In the genomic region with DNA sequence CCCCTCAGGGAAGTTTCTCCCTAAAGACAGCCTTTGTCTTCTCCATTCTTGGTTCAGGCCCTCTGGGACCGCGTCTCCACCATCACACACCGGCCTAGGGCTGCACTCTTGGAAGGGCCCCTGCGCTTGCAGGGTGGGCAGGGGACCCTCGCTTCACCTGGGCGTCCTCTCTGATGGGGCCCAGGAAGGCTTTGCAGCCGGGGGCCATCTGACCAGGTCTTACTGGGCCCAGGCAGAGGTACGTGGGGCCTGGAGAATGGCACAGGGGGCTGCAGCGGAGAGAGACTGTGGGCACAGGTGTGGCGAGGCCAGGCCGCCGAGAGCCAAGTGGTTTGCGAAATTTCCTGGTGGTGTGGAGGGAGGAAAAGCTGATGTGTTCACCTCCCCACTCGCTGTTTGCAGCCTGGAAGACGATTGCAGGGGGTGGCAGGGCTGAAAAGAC, we compare ENCODE assay signal across 8 cellular contexts. TPM values are rescaled to one million over a fixed set of nuclear protein-coding genes. Genes with fewer than 3 reads are reported as not detected.
DNase-seq lines count a peak whose midpoint lies in the region; ATAC-seq and TF ChIP-seq lines count a peak whose summit lies in the region.

No MANE protein-coding gene starts in this region.

- ATAC-seq in HG03565 (IDR thresholded peaks at IDR 0.05; ENCODE audit: unreplicated experiment), result no peak

- no peak overlapping the region for H2AFZ ChIP-seq in OCI-LY1 (ENCODE audit: low read length)
- no peak overlapping the region for H2AFZ ChIP-seq in fibroblast of lung (ENCODE audit: low read length)

- H3K27me3 ChIP-seq in OCI-LY1 (ENCODE audit: insufficient read depth, low read length), result no peaks in the 10 kb centered on the region
- peaks cover 2% of the 10 kb centered on the region for H3K27me3 ChIP-seq in fibroblast of lung (ENCODE audit: control insufficient read depth, insufficient read depth, low read length)
- no peaks in the 10 kb centered on the region for H3K27me3 ChIP-seq in rectal smooth muscle tissue (ENCODE audit: control insufficient read depth, insufficient read depth, low read length)

- no peaks in the 10 kb centered on the region for H3K79me2 ChIP-seq in OCI-LY1 (ENCODE audit: insufficient read depth, low read length)
- no peaks in the 10 kb centered on the region for H3K79me2 ChIP-seq in fibroblast of lung (ENCODE audit: control insufficient read depth, insufficient read depth, low read length)

- H3K27ac ChIP-seq in OCI-LY1 (ENCODE audit: low read depth, low read length, poor library complexity, severe bottlenecking), result peak overlapping the region; percentile 77
- no peak overlapping the region for H3K27ac ChIP-seq in fibroblast of lung (ENCODE audit: insufficient read depth, low read length)
- peak overlapping the region; percentile 76 for H3K27ac ChIP-seq in rectal smooth muscle tissue (ENCODE audit: low read depth, low read length)

- H3K36me3 ChIP-seq in OCI-LY1 (ENCODE audit: insufficient read depth, low read length), result peaks cover 69% of the 10 kb centered on the region
- no peaks in the 10 kb centered on the region for H3K36me3 ChIP-seq in fibroblast of lung (ENCODE audit: control insufficient read depth, insufficient read depth, low read length)
- H3K36me3 ChIP-seq in rectal smooth muscle tissue (ENCODE audit: control insufficient read depth, insufficient read depth, low read length), result no peaks in the 10 kb centered on the region

- H3K9ac ChIP-seq in OCI-LY1 (ENCODE audit: low read length) (peak overlapping the region; percentile 48; the same call in 1 of the 2 replicates), fibroblast of lung (ENCODE audit: insufficient read depth, low read length) (no peak overlapping the region), rectal smooth muscle tissue (ENCODE audit: low read length) (no peak overlapping the region)

- DNase-seq in fibroblast of lung (ENCODE audit: low read depth in 2 of 2) (no peak), UCSD-AML1 (lab: John Stamatoyannopoulos, UW; ENCODE audit: unreplicated experiment) (no peak), GOT3 (lab: John Stamatoyannopoulos, UW) (no peak)
- DNase-seq in activated CD8-positive, alpha-beta memory T cell treated with anti-CD3 and anti-CD28 coated beads for 24 hours, result no peak

- no peaks in the 10 kb centered on the region for H3K9me2 ChIP-seq in OCI-LY1 (ENCODE audit: low read depth, low read length)

- H3K4me2 ChIP-seq in OCI-LY1 (ENCODE audit: low read length), result peak overlapping the region; percentile 61
- peak overlapping the region; percentile 53 for H3K4me2 ChIP-seq in fibroblast of lung (ENCODE audit: extremely low read depth, insufficient read depth, low read length)

- peaks cover 59% of the 10 kb centered on the region for H3K4me1 ChIP-seq in OCI-LY1 (ENCODE audit: insufficient read depth, low read length, severe bottlenecking)
- no peaks in the 10 kb centered on the region for H3K4me1 ChIP-seq in fibroblast of lung (ENCODE audit: control insufficient read depth, extremely low read depth, insufficient read depth, low read length)
- H3K4me1 ChIP-seq in rectal smooth muscle tissue (ENCODE audit: control insufficient read depth, insufficient read depth, low read length), result peaks cover 12% of the 10 kb centered on the region

- H3K9me3 ChIP-seq in OCI-LY1 (ENCODE audit: low read length) (no peaks in the 10 kb centered on the region), fibroblast of lung (ENCODE audit: control insufficient read depth, insufficient read depth, low read depth, low read length) (no peaks in the 10 kb centered on the region)

- H3F3A ChIP-seq in OCI-LY1 (ENCODE audit: insufficient read depth, low read length), result no peaks in the 10 kb centered on the region

- TF ChIP-seq CTCF in OCI-LY1 (IDR thresholded peaks at IDR 0.05; ENCODE audit: low read length) (no peak), fibroblast of lung (conservative IDR thresholded peaks at IDR 0.05 in 1 of 2, IDR thresholded peaks at IDR 0.05 in 1 of 2; ENCODE audit: low read depth in 1 of 2, low read length in 2 of 2) (no peak)

- H4K20me1 ChIP-seq in OCI-LY1 (ENCODE audit: insufficient read depth, low read length) (no peaks in the 10 kb centered on the region), fibroblast of lung (ENCODE audit: control insufficient read depth, extremely low read depth, insufficient read depth, low read length) (no peaks in the 10 kb centered on the region)

- H3K4me3 ChIP-seq in GM08714 (ENCODE audit: low read length), result peak overlapping the region; percentile 61; the same call in 1 of the 2 replicates
- peak overlapping the region; percentile 47 for H3K4me3 ChIP-seq in OCI-LY1 (ENCODE audit: low read depth, low read length, poor library complexity, severe bottlenecking)
- peak overlapping the region in 2 of 4 experiments; percentile 52 to 60 for H3K4me3 ChIP-seq in fibroblast of lung (replicated peaks in 1 of 4; ENCODE audit: control extremely low read depth in 1 of 4, insufficient read depth in 1 of 4, low read depth in 3 of 4, low read length in 4 of 4)
- peak overlapping the region; percentile 71 for H3K4me3 ChIP-seq in rectal smooth muscle tissue (ENCODE audit: low read length)

RNA-seq across cellular contexts. Expression of gene ALOX5, which starts 44.4 kb away (rescaled TPM):
- total RNA-seq in fibroblast of lung, result not detected in 2 replicates
- not detected in 2 replicates for polyA plus RNA-seq in fibroblast of lung
- not detected in 2 replicates for polyA plus RNA-seq in fibroblast of lung (2012)
- not detected in 2 replicates for polyA minus RNA-seq in fibroblast of lung (ENCODE audit: low replicate concordance)
